ENCODE assay signal across 17 cellular contexts in the genomic region with DNA sequence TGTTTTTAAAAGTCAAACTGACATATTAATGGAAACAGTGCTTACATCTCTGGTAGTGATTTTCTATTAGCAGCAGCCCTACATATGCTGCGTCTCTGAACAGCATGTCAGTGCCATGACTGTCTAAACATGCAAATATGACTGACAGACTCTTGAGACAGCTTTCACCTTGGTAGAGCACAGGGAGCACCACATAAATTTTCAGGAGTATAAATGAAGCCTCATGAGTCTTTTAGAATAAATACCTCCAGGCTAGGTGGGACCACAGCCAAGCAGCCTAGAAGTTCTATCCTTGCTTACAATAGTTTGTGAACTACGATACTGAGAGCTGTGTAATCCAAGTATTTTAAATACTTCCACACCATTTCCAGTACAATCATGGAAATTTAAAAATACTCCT.
DNase-seq lines count a peak whose midpoint lies in the region; ATAC-seq and TF ChIP-seq lines count a peak whose summit lies in the region.
"Had no signal": no experiment of that assay in that cellular context is flagged by ENCODE, and none has a peak within 500 bp of the region (broad histone marks: within the 10 kb centered on the region; RNA-seq: fewer than 3 reads in every experiment).

No MANE protein-coding gene starts in this region.

- no peak overlapping the region for H3K4me3 Mint-ChIP-seq in MCF 10A (ENCODE audit: unreplicated experiment)
- H3K4me3 Mint-ChIP-seq: B cell, IgD-negative memory B cell had no signal

- H3K9me3 Mint-ChIP-seq in MCF 10A (ENCODE audit: unreplicated experiment): no peaks in the 10 kb centered on the region
- H3K9me3 Mint-ChIP-seq: IgD-negative memory B cell had no signal

- no peak overlapping the region for H3K27ac Mint-ChIP-seq in MCF 10A (ENCODE audit: low read depth, unreplicated experiment)
- H3K27ac Mint-ChIP-seq: B cell, IgD-negative memory B cell had no signal

- TF ChIP-seq CTCF in MCF 10A (IDR thresholded peaks at IDR 0.05; ENCODE audit: unreplicated experiment): no peak
- no peak for TF ChIP-seq CTCF in breast epithelium (IDR thresholded peaks at IDR 0.05)
- TF ChIP-seq CTCF in RWPE2 (IDR thresholded peaks at IDR 0.05; ENCODE audit: poor library complexity, severe bottlenecking): no peak

- no peak for TF ChIP-seq POLR2A in breast epithelium (IDR thresholded peaks at IDR 0.05)

- CTCF ChIA-PET in MCF 10A (lab: Yijun Ruan, JAX): interaction anchor here (0.6 kb wide), 1 partner anchor 172 kb away, joined by 3 read pairs; no protein-coding TSS in a partner anchor

- no peaks in the 10 kb centered on the region for H3K27me3 Mint-ChIP-seq in MCF 10A (ENCODE audit: insufficient read depth, unreplicated experiment)
- H3K27me3 Mint-ChIP-seq: B cell, IgD-negative memory B cell had no signal

- POLR2A ChIA-PET in MCF 10A (lab: Yijun Ruan, JAX): no interaction called here

- H3K36me3 ChIP-seq in breast epithelium (no peaks in the 10 kb centered on the region), RWPE2 (ENCODE audit: low read depth) (no peaks in the 10 kb centered on the region)
- H3K36me3 ChIP-seq: SJCRH30 had no signal

- H3K9me3 ChIP-seq in breast epithelium: no peaks in the 10 kb centered on the region
- no peaks in the 10 kb centered on the region for H3K9me3 ChIP-seq in RWPE2 (ENCODE audit: severe bottlenecking)
- H3K9me3 ChIP-seq: SJCRH30 had no signal

- H3K27me3 ChIP-seq in breast epithelium: no peaks in the 10 kb centered on the region
- H3K27me3 ChIP-seq in RWPE2 (ENCODE audit: insufficient read depth, poor library complexity, severe bottlenecking): no peaks in the 10 kb centered on the region
- H3K27me3 ChIP-seq: SJCRH30 had no signal

- intact Hi-C loops in MCF 10A (cut with micrococcal nuclease) (no loop called here), breast epithelium (cut with DNase I; ENCODE audit: low total_unique reads) (no loop called here)

- ATAC-seq in RWPE2 (ENCODE audit: low read depth) (0 out of 3 replicates have a peak, but pooled peaks have one; percentile 21), HG02973 (IDR thresholded peaks at IDR 0.05; ENCODE audit: unreplicated experiment) (no peak), HG02798 (IDR thresholded peaks at IDR 0.05; ENCODE audit: poor library complexity, unreplicated experiment) (no peak)

- no TSS peak for BruUV-seq in MCF 10A (replicated peaks; lab: Mats Ljungman, UMichigan)

- H3K4me1 ChIP-seq in breast epithelium (no peaks in the 10 kb centered on the region), RWPE2 (ENCODE audit: insufficient read depth, poor library complexity, severe bottlenecking) (no peaks in the 10 kb centered on the region)

- H3K4me3 ChIP-seq in breast epithelium (no peak overlapping the region), RWPE2 (ENCODE audit: severe bottlenecking) (no peak overlapping the region)
- H3K4me3 ChIP-seq: PC-9, SJCRH30 had no signal

- H3K27ac ChIP-seq in breast epithelium (no peak overlapping the region), RWPE2 (ENCODE audit: poor library complexity, severe bottlenecking) (no peak overlapping the region)
- H3K27ac ChIP-seq: PC-9, SJCRH30 had no signal

- DNase-seq in MCF 10A (ENCODE audit: unreplicated experiment) (peak; percentile 27), breast epithelium (ENCODE audit: low spot score in 2 of 2) (no peak), RWPE2 (ENCODE audit: low spot score) (no peak), fibroblast of peridontal ligament (ENCODE audit: extremely low read depth) (peak; percentile 22), NCI-H1930 (lab: John Stamatoyannopoulos, UW) (no peak)
- no peak for DNase-seq in stimulated activated naive CD4-positive, alpha-beta T cell (lab: John Stamatoyannopoulos, UW)
- DNase-seq: 8988T, DMS79 treated with DMSO at 0.1 percent for 48 hours, Kasumi-1, NCI-H1694 treated with DMSO at 0.1 percent for 48 hours, NCI-H510A, PC-9, SJCRH30 had no signal

- H3K4me1 Mint-ChIP-seq in MCF 10A (ENCODE audit: insufficient read depth, unreplicated experiment): peaks cover 8% of the 10 kb centered on the region
- H3K4me1 Mint-ChIP-seq: B cell, IgD-negative memory B cell had no signal

- H3K36me3 Mint-ChIP-seq in MCF 10A (ENCODE audit: insufficient read depth, unreplicated experiment): no peaks in the 10 kb centered on the region

Comparison
In these comparisons a context has a peak if more than half of its experiments do, and no peak if none do; other contexts are left out.
1. DNase-seq: peak in MCF 10A (single experiment) and fibroblast of peridontal ligament (single experiment); none in breast epithelium (0 of 2), RWPE2 (single experiment), NCI-H1930 (0 of 2) and stimulated activated naive CD4-positive, alpha-beta T cell (0 of 6).